In the genomic region with DNA sequence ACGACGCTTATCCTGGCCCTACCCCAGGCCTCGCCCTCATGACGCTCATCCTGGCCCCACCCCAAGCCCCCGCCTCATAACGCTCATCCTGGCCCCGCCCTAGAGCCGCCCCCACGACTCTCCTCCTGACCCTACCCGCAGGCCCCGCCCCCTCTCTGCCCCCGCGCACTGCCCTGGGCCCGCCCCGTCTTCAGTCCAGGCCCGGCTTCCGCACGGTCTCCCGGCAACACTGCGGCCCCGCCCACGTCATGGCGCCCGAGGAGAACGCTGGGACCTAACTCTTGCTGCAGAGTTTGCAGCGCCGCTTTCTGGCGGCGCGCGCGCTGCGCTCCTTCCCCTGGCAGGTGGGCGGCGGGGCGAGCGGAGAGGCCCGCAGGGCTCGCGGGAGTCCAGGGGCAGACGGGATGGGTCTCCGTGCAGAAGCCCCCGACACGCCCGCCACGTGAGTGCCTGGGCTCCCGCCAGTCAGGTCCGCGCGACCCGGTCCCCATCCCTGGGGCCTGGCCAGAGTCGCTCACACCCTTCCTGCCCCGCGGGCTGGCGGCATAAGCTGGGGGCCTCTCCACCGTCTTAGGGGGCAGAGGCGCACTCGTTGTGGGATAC, we compare ENCODE assay signal across 8 cellular contexts. TPM values are rescaled to one million over a fixed set of nuclear protein-coding genes. Genes with fewer than 3 reads are reported as not detected.
DNase-seq lines count a peak whose midpoint lies in the region; ATAC-seq and TF ChIP-seq lines count a peak whose summit lies in the region.

No MANE protein-coding gene starts in this region.

- H3K4me1 ChIP-seq in NT2/D1 (ENCODE audit: insufficient read depth, insufficient read length) (no peaks in the 10 kb centered on the region), suprapubic skin (peaks cover 13% of the 10 kb centered on the region)

- no peak for TF ChIP-seq CTCF in suprapubic skin (IDR thresholded peaks at IDR 0.05)

- H3K9me3 ChIP-seq in NT2/D1 (ENCODE audit: insufficient read depth, low read length) (no peaks in the 10 kb centered on the region), suprapubic skin (no peaks in the 10 kb centered on the region)

- H3K27ac ChIP-seq in suprapubic skin, result peak overlapping the region; percentile 80

- H3K36me3 Mint-ChIP-seq in activated T-cell treated with anti-CD3 and anti-CD28 coated beads, Interleukin-2, amount 50 U/mL, for 72 hours (ENCODE audit: insufficient read depth in 2 of 2), result no peaks in the 10 kb centered on the region
- H3K36me3 Mint-ChIP-seq in natural killer cell treated with Interleukin-12 subunit alpha and Interleukin-12 subunit beta and Interleukin-15 and Interleukin-18, amount 100 ng/mL, for 72 hours, result no peaks in the 10 kb centered on the region

- H3K9me3 Mint-ChIP-seq in activated T-cell treated with anti-CD3 and anti-CD28 coated beads, Interleukin-2, amount 50 U/mL, for 72 hours, result no peaks in the 10 kb centered on the region
- no peaks in the 10 kb centered on the region for H3K9me3 Mint-ChIP-seq in natural killer cell treated with Interleukin-12 subunit alpha and Interleukin-12 subunit beta and Interleukin-15 and Interleukin-18, amount 100 ng/mL, for 72 hours

- no peak for TF ChIP-seq POLR2A in suprapubic skin (IDR thresholded peaks at IDR 0.05)

- peak overlapping the region; percentile 85 for H3K9ac ChIP-seq in NT2/D1 (ENCODE audit: insufficient read length, low read depth)

- H3K27ac Mint-ChIP-seq in activated T-cell treated with anti-CD3 and anti-CD28 coated beads, Interleukin-2, amount 50 U/mL, for 72 hours, result peak overlapping the region; percentile 73
- peak overlapping the region; percentile 72 to 79 for H3K27ac Mint-ChIP-seq in natural killer cell treated with Interleukin-12 subunit alpha and Interleukin-12 subunit beta and Interleukin-15 and Interleukin-18, amount 100 ng/mL, for 72 hours

- no peaks in the 10 kb centered on the region for H3K27me3 Mint-ChIP-seq in activated T-cell treated with anti-CD3 and anti-CD28 coated beads, Interleukin-2, amount 50 U/mL, for 72 hours (ENCODE audit: low read depth)
- peaks cover 0 to 3% of the 10 kb centered on the region in 2 donors for H3K27me3 Mint-ChIP-seq in natural killer cell treated with Interleukin-12 subunit alpha and Interleukin-12 subunit beta and Interleukin-15 and Interleukin-18, amount 100 ng/mL, for 72 hours

- peak overlapping the region; percentile 77 to 95 for H3K4me3 Mint-ChIP-seq in activated T-cell treated with anti-CD3 and anti-CD28 coated beads, Interleukin-2, amount 50 U/mL, for 72 hours
- peak overlapping the region; percentile 85 for H3K4me3 Mint-ChIP-seq in natural killer cell treated with Interleukin-12 subunit alpha and Interleukin-12 subunit beta and Interleukin-15 and Interleukin-18, amount 100 ng/mL, for 72 hours

- 0% methylated on average over 26 of the region's 58 CpGs for WGBS in suprapubic skin

- peaks cover 32% of the 10 kb centered on the region for H3K4me1 Mint-ChIP-seq in activated T-cell treated with anti-CD3 and anti-CD28 coated beads, Interleukin-2, amount 50 U/mL, for 72 hours (ENCODE audit: low read depth)
- peaks cover 3 to 8% of the 10 kb centered on the region in 2 donors for H3K4me1 Mint-ChIP-seq in natural killer cell treated with Interleukin-12 subunit alpha and Interleukin-12 subunit beta and Interleukin-15 and Interleukin-18, amount 100 ng/mL, for 72 hours (ENCODE audit: low read depth in 2 of 2)

- H3K27me3 ChIP-seq in NT2/D1 (ENCODE audit: insufficient read depth, insufficient read length) (no peaks in the 10 kb centered on the region), suprapubic skin (no peaks in the 10 kb centered on the region)

- H3K36me3 ChIP-seq in NT2/D1 (ENCODE audit: insufficient read depth, insufficient read length, low read length) (no peaks in the 10 kb centered on the region), suprapubic skin (no peaks in the 10 kb centered on the region)

- DNase-seq in ELR (ENCODE audit: low read depth) (peak; percentile 93), HuH-7.5 (ENCODE audit: low spot score) (peak; percentile 79), NT2/D1 (ENCODE audit: low read depth, low spot score) (peak; percentile 93), fibroblast of peridontal ligament (ENCODE audit: extremely low read depth) (peak; percentile 91), suprapubic skin (ENCODE audit: low spot score in 2 of 2) (peak in 1 of 2 donors; percentile 100)
- peak; percentile 96 to 97 for DNase-seq in activated T-cell treated with anti-CD3 and anti-CD28 coated beads, Interleukin-2, amount 50 U/mL, for 72 hours
- peak; percentile 96 for DNase-seq in natural killer cell treated with Interleukin-12 subunit alpha and Interleukin-12 subunit beta and Interleukin-15 and Interleukin-18, amount 100 ng/mL, for 72 hours (ENCODE audit: low spot score)

- H3K4me3 ChIP-seq in NT2/D1 (ENCODE audit: insufficient read length, low read depth), result peak overlapping the region; percentile 75
- peak overlapping the region; percentile 90 for H3K4me3 ChIP-seq in suprapubic skin

- no peak for TF ChIP-seq EP300 in suprapubic skin (IDR thresholded peaks at IDR 0.05)

- ATAC-seq in GM21619 (IDR thresholded peaks at IDR 0.05; ENCODE audit: unreplicated experiment), result peak; percentile 74
- ATAC-seq in activated T-cell treated with anti-CD3 and anti-CD28 coated beads, Interleukin-2, amount 50 U/mL, for 72 hours (replicated peaks in 1 of 2), result peak; percentile 93 to 95
- peak; percentile 98 to 99 for ATAC-seq in natural killer cell treated with Interleukin-12 subunit alpha and Interleukin-12 subunit beta and Interleukin-15 and Interleukin-18, amount 100 ng/mL, for 72 hours

RNA-seq across cellular contexts. Expression of a gene that starts 52.5 kb away (rescaled TPM):
- total RNA-seq in activated T-cell treated with anti-CD3 and anti-CD28 coated beads, Interleukin-2, amount 50 U/mL, for 72 hours, result not detected
- total RNA-seq in natural killer cell treated with Interleukin-12 subunit alpha and Interleukin-12 subunit beta and Interleukin-15 and Interleukin-18, amount 100 ng/mL, for 72 hours, result not detected
- 10 to 100 TPM in 3 of 4 donors, 1 to 10 TPM in 1; 8.6 to 27.6 (median 14.4) TPM for total RNA-seq in suprapubic skin

Comparison
In these comparisons a context has a peak if more than half of its experiments do, and no peak if none do; other contexts are left out.
1. RNA of a gene that starts 52.5 kb away (total RNA-seq): 8.6 to 27.6 TPM in suprapubic skin; not detected in activated T-cell treated with anti-CD3 and anti-CD28 coated beads, Interleukin-2, amount 50 U/mL, for 72 hours and not detected in natural killer cell treated with Interleukin-12 subunit alpha and Interleukin-12 subunit beta and Interleukin-15 and Interleukin-18, amount 100 ng/mL, for 72 hours; every median in the first group is over 4 times any median in the second.
2. Peak in every context shown above with its lines, with median percentiles within 50 percentile points of each other: ATAC-seq.